8 cellular contexts compared by ENCODE assay signal in the genomic region with DNA sequence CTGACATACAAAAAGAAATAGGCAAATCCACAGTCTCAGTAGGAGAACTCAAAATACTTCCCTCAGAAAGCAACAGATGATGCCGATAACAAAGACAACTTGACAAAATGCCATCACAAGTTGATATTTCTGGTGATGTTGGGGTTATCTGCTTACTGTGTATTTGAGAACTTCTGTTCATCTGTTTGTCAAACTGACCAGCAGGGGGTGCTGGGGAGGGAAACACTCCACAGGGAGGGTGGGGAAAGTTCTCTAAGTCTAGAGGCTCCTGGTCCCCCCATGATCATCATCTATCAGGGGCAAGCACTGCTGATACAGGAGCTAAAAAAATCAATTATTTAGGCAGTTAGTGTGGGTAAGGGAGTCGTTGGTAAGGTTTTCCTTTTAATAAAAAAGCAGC. TPM values are rescaled to one million over a fixed set of nuclear protein-coding genes. Genes with fewer than 3 reads are reported as not detected.
DNase-seq lines count a peak whose midpoint lies in the region; ATAC-seq and TF ChIP-seq lines count a peak whose summit lies in the region.

No MANE protein-coding gene starts in this region.

- H3K27me3 ChIP-seq in GM23248 (replicated peaks; ENCODE audit: insufficient read depth) (peaks cover 23% of the 10 kb centered on the region; the same call in 1 of the 2 replicates), PC-9 (ENCODE audit: insufficient read depth, low read depth) (peaks cover 38% of the 10 kb centered on the region)

- ATAC-seq in GM21737 (IDR thresholded peaks at IDR 0.05; ENCODE audit: unreplicated experiment), result no peak

- TF ChIP-seq CTCF in PC-9 (conservative IDR thresholded peaks at IDR 0.05), result peak; percentile 53
- peak; percentile 30 for TF ChIP-seq CTCF in retinal pigment epithelial cell (conservative IDR thresholded peaks at IDR 0.05; ENCODE audit: low read depth, low read length)

- WGBS in GM23248 (ENCODE audit: low coverage in 1 of 2, low lambda C conversion rate in 2 of 2, missing lambda C conversion rate in 2 of 2), 2 experiments, result 16 to 17% methylated on average over 2 of the region's 2 CpGs

- no peak overlapping the region for H3K9ac ChIP-seq in GM23248

- H3K27ac ChIP-seq in GM23248 (no peak overlapping the region), PC-9 (no peak overlapping the region)

- no peak overlapping the region for H2AFZ ChIP-seq in GM23248
- no peak overlapping the region for H2AFZ ChIP-seq in PC-9

- POLR2A ChIA-PET in PC-9 (lab: Charles Lee; ENCODE audit: unreplicated experiment), result no interaction called here

- H3K4me3 ChIP-seq in GM23248, result no peak overlapping the region
- no peak overlapping the region for H3K4me3 ChIP-seq in PC-9
- no peak overlapping the region for H3K4me3 ChIP-seq in retinal pigment epithelial cell (ENCODE audit: low read length)

- intact Hi-C loops in PC-9 (cut with micrococcal nuclease; ENCODE audit: unreplicated experiment), result no loop called here

- H3K36me3 ChIP-seq in GM23248 (ENCODE audit: low read depth) (no peaks in the 10 kb centered on the region), PC-9 (ENCODE audit: low read depth) (no peaks in the 10 kb centered on the region)

- H3K9me3 ChIP-seq in GM23248 (ENCODE audit: low read depth), result no peaks in the 10 kb centered on the region
- no peaks in the 10 kb centered on the region for H3K9me3 ChIP-seq in PC-9 (ENCODE audit: insufficient read depth, low read depth)

- no peak overlapping the region for H3K4me2 ChIP-seq in GM23248 (ENCODE audit: unreplicated experiment)
- no peak overlapping the region for H3K4me2 ChIP-seq in PC-9

- H3K9me2 ChIP-seq in GM23248 (ENCODE audit: insufficient read depth) (no peaks in the 10 kb centered on the region), PC-9 (ENCODE audit: insufficient read depth) (no peaks in the 10 kb centered on the region)

- H4K20me1 ChIP-seq in GM23248 (ENCODE audit: insufficient read depth), result no peaks in the 10 kb centered on the region
- no peaks in the 10 kb centered on the region for H4K20me1 ChIP-seq in PC-9 (ENCODE audit: insufficient read depth)

- H3K4me1 ChIP-seq in GM23248 (ENCODE audit: insufficient read depth), result no peaks in the 10 kb centered on the region
- no peaks in the 10 kb centered on the region for H3K4me1 ChIP-seq in PC-9 (replicated peaks; ENCODE audit: insufficient read depth)

- CTCF ChIA-PET in PC-9 (lab: Charles Lee), result no interaction called here

- in situ Hi-C loops in GM23248 (cut with MboI), result no loop called here

- peak; percentile 4 for DNase-seq in GDM1 (lab: John Stamatoyannopoulos, UW)
- DNase-seq in GM23248, result peak; percentile 28
- no peak for DNase-seq in PC-9
- DNase-seq in effector CD8-positive, alpha-beta T cell (lab: John Stamatoyannopoulos, UW), result peak; percentile 11
- DNase-seq in retinal pigment epithelial cell (ENCODE audit: low read depth), result no peak
- no peak for DNase-seq in NCI-H1930 (lab: John Stamatoyannopoulos, UW)
- no peak for DNase-seq in NCI-H2196 (lab: John Stamatoyannopoulos, UW; ENCODE audit: unreplicated experiment)

- H3K79me2 ChIP-seq in GM23248 (ENCODE audit: insufficient read depth) (no peaks in the 10 kb centered on the region), PC-9 (ENCODE audit: low read depth) (no peaks in the 10 kb centered on the region)

- BruUV-seq in PC-9 (replicated peaks; lab: Mats Ljungman, UMichigan), result no TSS peak

- H3F3A ChIP-seq in GM23248 (ENCODE audit: insufficient read depth) (no peaks in the 10 kb centered on the region), PC-9 (ENCODE audit: insufficient read depth, low read depth) (no peaks in the 10 kb centered on the region)

RNA-seq across cellular contexts. Expression of a gene that starts 19.2 kb away (rescaled TPM):
- not detected in 2 replicates for total RNA-seq in GM23248 (2014; rRNA removed; shearing (Covaris generic))
- polyA plus RNA-seq in GM23248 (2016; fragmentation: Nextera tagmentation; extraction: Ambion mirVana), result 0.22 and 0.54 TPM in 2 replicates
- not detected in 2 replicates for total RNA-seq in PC-9 (2021)

Comparison
In these comparisons a context has a peak if more than half of its experiments do, and no peak if none do; other contexts are left out.
1. DNase-seq: peak in GDM1 (single experiment), GM23248 (single experiment) and effector CD8-positive, alpha-beta T cell (single experiment); none in PC-9 (0 of 2), retinal pigment epithelial cell (single experiment), NCI-H1930 (0 of 2) and NCI-H2196 (single experiment).